Comparison of ENCODE assay signal across 12 cellular contexts in the genomic region with DNA sequence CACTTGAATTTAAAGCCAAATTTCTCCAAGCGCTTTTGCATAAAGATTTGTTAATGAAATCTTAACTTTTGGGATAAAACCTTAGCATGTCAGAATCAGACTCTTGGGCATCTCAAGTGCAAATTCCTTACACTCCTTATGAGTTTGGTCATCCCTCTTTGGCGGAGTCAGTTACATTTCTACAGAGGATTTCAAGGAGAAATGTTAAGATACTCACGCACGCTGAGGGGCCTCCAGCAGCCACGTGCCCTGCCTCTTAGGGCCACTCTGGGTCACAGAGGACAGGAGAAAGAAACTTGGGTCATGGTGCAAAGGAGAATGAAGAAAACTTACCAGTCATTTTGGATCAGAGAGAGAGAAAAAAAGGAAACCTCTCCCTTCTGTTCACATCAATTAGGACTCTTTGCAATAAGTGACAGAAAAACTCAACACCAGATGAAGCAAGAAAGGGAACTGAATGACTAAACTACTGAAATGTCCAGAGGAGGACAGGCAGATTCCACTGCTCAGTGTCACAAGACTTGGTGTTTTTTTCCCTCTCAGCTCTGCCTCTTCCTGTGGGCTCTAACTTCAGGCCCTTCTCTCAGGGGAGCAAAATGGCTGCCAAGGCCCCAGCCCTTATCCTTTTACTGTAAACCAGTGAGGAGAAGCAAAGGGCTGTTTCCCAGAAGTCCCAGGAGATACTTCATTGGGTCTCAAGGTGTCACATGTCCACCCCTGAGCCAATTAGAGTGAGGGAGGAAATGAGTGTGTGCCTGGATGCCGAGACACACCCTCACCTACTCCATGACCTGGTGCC.
A peak's percentile ranks its signal among the peaks of the same experiment; 100 is the strongest.
DNase-seq lines count a peak whose midpoint lies in the region; ATAC-seq and TF ChIP-seq lines count a peak whose summit lies in the region.
"Had no signal": no experiment of that assay in that cellular context is flagged by ENCODE, and none has a peak within 500 bp of the region (broad histone marks: within the 10 kb centered on the region; RNA-seq: fewer than 3 reads in every experiment).

No MANE protein-coding gene starts in this region.

- H3K27me3 ChIP-seq in heart right ventricle (no peaks in the 10 kb centered on the region), stomach smooth muscle (ENCODE audit: control insufficient read depth in 1 of 2, insufficient read depth in 2 of 2, low read length in 2 of 2) (no peaks in the 10 kb centered on the region)

- no peak overlapping the region for H3K4me3 ChIP-seq in heart right ventricle
- H3K4me3 ChIP-seq in stomach smooth muscle (ENCODE audit: low read length in 2 of 2): no peak overlapping the region

- no peaks in the 10 kb centered on the region for H3K9me3 ChIP-seq in heart right ventricle
- no peaks in the 10 kb centered on the region for H3K9me3 ChIP-seq in stomach smooth muscle (ENCODE audit: control insufficient read depth in 2 of 2, low read length in 2 of 2)

- no peak for TF ChIP-seq CTCF in heart right ventricle (IDR thresholded peaks at IDR 0.05)

- DNase-seq in HCEC 1CT: peak; percentile 28
- DNase-seq in RKO (ENCODE audit: low spot score): peak; percentile 20
- peak; percentile 37 to 54 for DNase-seq in heart right ventricle
- no peak for DNase-seq in activated naive CD4-positive, alpha-beta T cell (lab: John Stamatoyannopoulos, UW)
- DNase-seq in Ammon's horn (ENCODE audit: low spot score): no peak
- DNase-seq: activated CD4-positive, alpha-beta T cell treated with anti-CD3 and anti-CD28 coated beads for 4 hours; activated T-cell treated with anti-CD3 and anti-CD28 coated beads, Interleukin-2, amount 50 U/mL, for 48 hours; H7; NCI-H2081 treated with DMSO at 0.1 percent for 48 hours had no signal

- peaks cover 0 to 50% (median 12%) of the 10 kb centered on the region in 9 donors for H3K4me1 ChIP-seq in heart right ventricle
- H3K4me1 ChIP-seq in stomach smooth muscle (ENCODE audit: control insufficient read depth, insufficient read depth, low read length): peaks cover 21% of the 10 kb centered on the region

- intact Hi-C loops in heart right ventricle (cut with DNase I): no loop called here

- WGBS in heart right ventricle, 2 donors: 63 to 78% methylated on average over 6 of the region's 6 CpGs

- peak overlapping the region in 5 of 10 donors; percentile 10 to 70 (median 34) for H3K27ac ChIP-seq in heart right ventricle
- H3K27ac ChIP-seq in stomach smooth muscle (ENCODE audit: low read length): peak overlapping the region; percentile 18

- peak in 3 of 8 donors; percentile 1 to 13 (median 6) for ATAC-seq in heart right ventricle
- no peak for ATAC-seq in GM18870 (IDR thresholded peaks at IDR 0.05; ENCODE audit: unreplicated experiment)
- ATAC-seq: HepG2 had no signal

- no peak overlapping the region for H3K9ac ChIP-seq in stomach smooth muscle (ENCODE audit: low read length in 2 of 2)

- no peaks in the 10 kb centered on the region for H3K36me3 ChIP-seq in heart right ventricle
- no peaks in the 10 kb centered on the region for H3K36me3 ChIP-seq in stomach smooth muscle (ENCODE audit: control insufficient read depth in 2 of 2, insufficient read depth in 2 of 2, low read length in 2 of 2)

Comparison
In these comparisons a context has a peak if more than half of its experiments do, and no peak if none do; other contexts are left out.
1. DNase-seq: peak in HCEC 1CT (single experiment), RKO (single experiment) and heart right ventricle (2 of 2); none in activated naive CD4-positive, alpha-beta T cell (0 of 4) and Ammon's horn (single experiment).